In genomic region chr10:46597616-46598246, GRCh38 we compare ENCODE assay signal across 8 cellular contexts. TPM values are rescaled to one million over a fixed set of nuclear protein-coding genes. Genes with fewer than 3 reads are reported as not detected.
DNase-seq lines count a peak whose midpoint lies in the region; ATAC-seq, FAIRE-seq and TF ChIP-seq lines count a peak whose summit lies in the region.
"Not testable (repeated sequence)": the region's sequence is repeated elsewhere in the genome, so short reads cannot be mapped to it uniquely, and the experiment has no call there.

No MANE protein-coding gene starts in this region.

- not testable (repeated sequence) for H3K27ac ChIP-seq in endothelial cell of umbilical vein (ENCODE audit: insufficient read depth, low read depth, low read length)
- H3K27ac ChIP-seq in left lung: peak overlapping the region in 1 of 2 donors; percentile 37
- peak overlapping the region in 1 of 4 donors; percentile 43 for H3K27ac ChIP-seq in gastrocnemius medialis

- ATAC-seq in GM19328 (IDR thresholded peaks at IDR 0.05; ENCODE audit: unreplicated experiment) (peak; percentile 69), HG02885 (IDR thresholded peaks at IDR 0.05; ENCODE audit: poor library complexity, unreplicated experiment) (peak; percentile 91), left lung (peak; percentile 94), gastrocnemius medialis (peak; percentile 63 to 75)

- not testable (repeated sequence) for H3K27me3 ChIP-seq in BJ (ENCODE audit: control insufficient read depth, insufficient read depth, low read length); endothelial cell of umbilical vein (ENCODE audit: control insufficient read depth in 2 of 2, insufficient read depth in 2 of 2, low read length in 2 of 2); left lung; gastrocnemius medialis

- H3K4me2 ChIP-seq in endothelial cell of umbilical vein (ENCODE audit: insufficient read depth, low read length): not testable (repeated sequence)

- dilution Hi-C loops in endothelial cell of umbilical vein (cut with MboI; ENCODE audit: extremely low pct_ligation_motif_present, low sequenced_read_pairs): not testable (repeated sequence)

- TF ChIP-seq CTCF in BJ (IDR thresholded peaks at IDR 0.05; ENCODE audit: insufficient read depth, low read depth, low read length); NB4 (IDR thresholded peaks at IDR 0.05; ENCODE audit: low read depth, low read length); endothelial cell of umbilical vein (IDR thresholded peaks at IDR 0.05; ENCODE audit: extremely low read depth in 1 of 2, insufficient read depth in 1 of 2, low read depth in 1 of 2, low read length in 2 of 2); left lung (IDR thresholded peaks at IDR 0.05); gastrocnemius medialis (IDR thresholded peaks at IDR 0.05 in 4 of 5, conservative IDR thresholded peaks at IDR 0.05 in 1 of 5): not testable (repeated sequence)

- H2AFZ ChIP-seq in endothelial cell of umbilical vein (ENCODE audit: low read depth, low read length): not testable (repeated sequence)

- not testable (repeated sequence) for DNase-seq in BJ (ENCODE audit: low read depth); endothelial cell of umbilical vein (ENCODE audit: low read depth, low spot score); gastrocnemius medialis
- DNase-seq in NB4 (ENCODE audit: low read depth) (peak; percentile 1), left lung (peak in 1 of 2 donors; percentile 47)
- peak; percentile 15 for DNase-seq in activated effector memory CD4-positive, alpha-beta T cell treated with Interleukin-2 at 50 U/mL for 16 hours

- not testable (repeated sequence) for H3K9ac ChIP-seq in endothelial cell of umbilical vein (replicated peaks; ENCODE audit: extremely low read depth, insufficient read depth, low read length)

- H3K4me1 ChIP-seq in endothelial cell of umbilical vein (ENCODE audit: control insufficient read depth, extremely low read depth, insufficient read depth, low read length); left lung; gastrocnemius medialis: not testable (repeated sequence)

- not testable (repeated sequence) for H4K20me1 ChIP-seq in endothelial cell of umbilical vein (replicated peaks; ENCODE audit: control insufficient read depth, extremely low read depth, insufficient read depth, low read length)

- H3K9me1 ChIP-seq in endothelial cell of umbilical vein (replicated peaks; ENCODE audit: control insufficient read depth, extremely low read depth, insufficient read depth, low read length): not testable (repeated sequence)

- not testable (repeated sequence) for H3K9me3 ChIP-seq in endothelial cell of umbilical vein (replicated peaks; ENCODE audit: control insufficient read depth, insufficient read depth, low read length); left lung; gastrocnemius medialis

- not testable (repeated sequence) for H3K36me3 ChIP-seq in BJ (ENCODE audit: control insufficient read depth, insufficient read depth, low read length); endothelial cell of umbilical vein (ENCODE audit: control insufficient read depth in 2 of 2, extremely low read depth in 1 of 2, insufficient read depth in 2 of 2, low read length in 2 of 2); left lung; gastrocnemius medialis

- H3K4me3 ChIP-seq in BJ (ENCODE audit: low read depth, low read length) (peak overlapping the region; percentile 40), endothelial cell of umbilical vein (replicated peaks in 1 of 3; ENCODE audit: insufficient read depth in 1 of 3, low read depth in 1 of 3, low read length in 3 of 3) (peak overlapping the region in 1 of 3 experiments; percentile 28), left lung (peak overlapping the region; percentile 19 to 25), gastrocnemius medialis (peak overlapping the region in 3 of 4 donors; percentile 36 to 57 (median 45))
- not testable (repeated sequence) for H3K4me3 ChIP-seq in NB4 (ENCODE audit: low read depth, low read length)

- POLR2A ChIA-PET in BJ (lab: Charles Lee); endothelial cell of umbilical vein (lab: Charles Lee): not testable (repeated sequence)

- TF ChIP-seq POLR2A in NB4 (IDR thresholded peaks at IDR 0.05; ENCODE audit: extremely low read depth, insufficient read length); endothelial cell of umbilical vein (IDR thresholded peaks at IDR 0.05; ENCODE audit: low read depth, low read length); gastrocnemius medialis (IDR thresholded peaks at IDR 0.05): not testable (repeated sequence)

- CTCF ChIA-PET in BJ (lab: Yijun Ruan, JAX): not testable (repeated sequence)
- CTCF ChIA-PET in endothelial cell of umbilical vein (lab: Charles Lee): interaction anchor here (1.0 kb wide), 1 partner anchor 369 kb away, joined by 4 read pairs; no protein-coding TSS in a partner anchor

- FAIRE-seq in endothelial cell of umbilical vein (lab: Jason Lieb, UNC): peak; percentile 71

- not testable (repeated sequence) for H3K79me2 ChIP-seq in endothelial cell of umbilical vein (ENCODE audit: control insufficient read depth, insufficient read depth, low read length)

- BruUV-seq in endothelial cell of umbilical vein (replicated peaks; lab: Mats Ljungman, UMichigan): not testable (repeated sequence)

- intact Hi-C loops in endothelial cell of umbilical vein (cut with micrococcal nuclease); left lung (cut with DNase I); gastrocnemius medialis (cut with DNase I; ENCODE audit: low total_unique reads): not testable (repeated sequence)

- in situ Hi-C loops in gastrocnemius medialis (cut with MboI; ENCODE audit: low sequenced_read_pairs in 4 of 4): not testable (repeated sequence)

RNA-seq across cellular contexts. Expression of gene SYT15, which starts 18.8 kb away (rescaled TPM):
- 0.92 and 2.3 TPM in 2 replicates for polyA plus RNA-seq in BJ (2011; rRNA removed)
- 1.1 and 1.7 TPM in 2 replicates for polyA minus RNA-seq in BJ (2011; rRNA and poly(A)+ RNA removed)
- 0.65 and 0.75 TPM in 2 replicates for total RNA-seq in endothelial cell of umbilical vein
- polyA plus RNA-seq in endothelial cell of umbilical vein: 0.50 and 0.65 TPM in 2 replicates
- polyA plus RNA-seq in endothelial cell of umbilical vein (2011; cell fraction: cytosol; rRNA removed): 0.31 and 0.39 TPM in 2 replicates
- polyA plus RNA-seq in endothelial cell of umbilical vein (2011; cell fraction: nucleus; rRNA removed): 1.5 and 1.8 TPM in 2 replicates
- polyA plus RNA-seq in endothelial cell of umbilical vein (2012): 0.31 and 0.32 TPM in 2 replicates
- polyA minus RNA-seq in endothelial cell of umbilical vein: 1.0 and 1.1 TPM in 2 replicates
- 0.20 TPM for polyA minus RNA-seq in endothelial cell of umbilical vein (2011; cell fraction: cytosol; rRNA and poly(A)+ RNA removed)
- 1.3 and 1.5 TPM in 2 replicates for polyA minus RNA-seq in endothelial cell of umbilical vein (2011; cell fraction: nucleus; rRNA and poly(A)+ RNA removed)
- 10 to 100 TPM; 20.1 to 30.9 TPM for total RNA-seq in left lung
- 1 to 10 TPM in 1 of 4 donors, under 1 TPM in 3; 0.36 to 1.0 (median 0.69) TPM for total RNA-seq in gastrocnemius medialis

RNA-seq across cellular contexts. Expression of gene GPRIN2, which starts 41.3 kb away (rescaled TPM):
- 0.04 TPM in 1 of 2 replicates, not detected in the other for polyA plus RNA-seq in BJ (2011; rRNA removed)
- not detected in 2 replicates for polyA minus RNA-seq in BJ (2011; rRNA and poly(A)+ RNA removed)
- not detected in 2 replicates for total RNA-seq in endothelial cell of umbilical vein
- not detected in 2 replicates for polyA plus RNA-seq in endothelial cell of umbilical vein
- not detected in 2 replicates for polyA plus RNA-seq in endothelial cell of umbilical vein (2011; cell fraction: cytosol; rRNA removed)
- polyA plus RNA-seq in endothelial cell of umbilical vein (2011; cell fraction: nucleus; rRNA removed): not detected in 2 replicates
- polyA plus RNA-seq in endothelial cell of umbilical vein (2012): not detected in 2 replicates
- polyA minus RNA-seq in endothelial cell of umbilical vein: not detected in 2 replicates
- polyA minus RNA-seq in endothelial cell of umbilical vein (2011; cell fraction: cytosol; rRNA and poly(A)+ RNA removed): not detected
- polyA minus RNA-seq in endothelial cell of umbilical vein (2011; cell fraction: nucleus; rRNA and poly(A)+ RNA removed): not detected in 2 replicates
- 10 to 100 TPM; 20.2 to 39.8 TPM for total RNA-seq in left lung
- not detected for total RNA-seq in gastrocnemius medialis

Comparison
In these comparisons a context has a peak if more than half of its experiments do, and no peak if none do; other contexts are left out.
1. RNA of gene SYT15, which starts 18.8 kb away (total RNA-seq): 20.1 to 30.9 TPM in left lung; 0.36 to 1.0 TPM in gastrocnemius medialis and 0.65 to 0.75 TPM in endothelial cell of umbilical vein; every median in the first group is over 10 times any median in the second.
2. RNA of gene GPRIN2, which starts 41.3 kb away (total RNA-seq): 20.2 to 39.8 TPM in left lung; not detected in endothelial cell of umbilical vein and not detected in gastrocnemius medialis; every median in the first group is over 10 times any median in the second.
3. Peak in every context shown above with its lines, with median percentiles within 50 percentile points of each other: ATAC-seq.